ENCODE assay signal across 15 cellular contexts in genomic region chrX:113675278-113675677, GRCh38.
"Had no signal": no experiment of that assay in that cellular context is flagged by ENCODE, and none has a peak within 500 bp of the region (broad histone marks: within the 10 kb centered on the region; RNA-seq: fewer than 3 reads in every experiment).

No MANE protein-coding gene starts in this region.

- H3K4me3 ChIP-seq: heart left ventricle, left ventricle myocardium inferior, mucosa of descending colon, thyroid gland had no signal

- DNase-seq: activated CD4-positive, alpha-beta T cell treated with anti-CD3 and anti-CD28 coated beads for 36 hours; activated CD4-positive, alpha-beta T cell treated with anti-CD3 and anti-CD28 coated beads, Interleukin-2, amount 50 U/mL, for 48 hours; activated naive CD4-positive, alpha-beta T cell treated with Interleukin-2 at 50 U/mL for 16 hours; activated T-cell treated with anti-CD3 and anti-CD28 coated beads, Interleukin-2, amount 50 U/mL, for 24 hours; aorta; effector memory CD4-positive, alpha-beta T cell; heart left ventricle; left ventricle myocardium inferior; mucosa of descending colon; naive B cell; stimulated activated CD4-positive, alpha-beta T cell treated with anti-CD3 and anti-CD28 coated beads, Interleukin-12 subunit alpha, Interleukin-12 subunit beta, amount 100 ng/mL, for 4 hours; stimulated activated CD4-positive, alpha-beta T cell treated with anti-CD3 and anti-CD28 coated beads, Interleukin-1b, Interleukin-23, amount 100 ng/mL, for 48 hours; stimulated activated CD8-positive, alpha-beta memory T cell treated with anti-CD3 and anti-CD28 coated beads, Interleukin-4, amount 100 ng/mL, for 48 hours; stimulated activated naive CD4-positive, alpha-beta T cell; thyroid gland had no signal
